Comparison of ENCODE assay signal across 8 cellular contexts in genomic region chr20:21511850-21512633, GRCh38. TPM values are rescaled to one million over a fixed set of nuclear protein-coding genes. Genes with fewer than 3 reads are reported as not detected.
DNase-seq lines count a peak whose midpoint lies in the region; ATAC-seq, FAIRE-seq and TF ChIP-seq lines count a peak whose summit lies in the region.

No MANE protein-coding gene starts in this region.

- no peaks in the 10 kb centered on the region for H3K79me1 ChIP-seq in H1 (ENCODE audit: low read depth, low read length)

- no peak overlapping the region for H3K4ac ChIP-seq in H1 (replicated peaks; ENCODE audit: insufficient read length, low read depth, low read length)

- peak overlapping the region; percentile 19; the same call in 1 of the 2 replicates for H3K18ac ChIP-seq in H1 (ENCODE audit: extremely low read depth, low read length)

- H2AFZ ChIP-seq in H1 (ENCODE audit: low read length) (no peak overlapping the region), neural progenitor cell (replicated peaks) (no peak overlapping the region)

- H3K9me3 ChIP-seq in BLaER1 (peaks cover 62% of the 10 kb centered on the region), MG63 (no peaks in the 10 kb centered on the region), H1 (ENCODE audit: insufficient read depth in 2 of 2, low read depth in 1 of 2, low read length in 1 of 2) (no peaks in the 10 kb centered on the region), neural progenitor cell (ENCODE audit: low read depth) (no peaks in the 10 kb centered on the region)

- H2BK15ac ChIP-seq in H1 (ENCODE audit: low read length), result no peak overlapping the region

- no peak overlapping the region for H2AK5ac ChIP-seq in H1 (ENCODE audit: low read depth, low read length)

- CTCF ChIA-PET in H1 (lab: Charles Lee; ENCODE audit: partially characterized antibody), result interaction anchor here (1.0 to 1.3 kb wide), 5 partner anchors 18 to 277 kb away, joined by 3 to 4 read pairs (median 3); no protein-coding TSS in a partner anchor

- H3K23ac ChIP-seq in H1 (ENCODE audit: insufficient read length), result no peak overlapping the region

- peaks cover 25% of the 10 kb centered on the region for H3K4me1 Mint-ChIP-seq in neural progenitor cell

- no peak for TF ChIP-seq POLR2A in H1 (IDR thresholded peaks at IDR 0.05; ENCODE audit: control extremely low read depth in 1 of 2, low read depth in 2 of 2, low read length in 2 of 2)

- TF ChIP-seq CTCF in H1 (IDR thresholded peaks at IDR 0.05; ENCODE audit: control extremely low read depth in 1 of 3, insufficient read depth in 1 of 3, low read depth in 1 of 3, low read length in 3 of 3) (no peak), neural progenitor cell (IDR thresholded peaks at IDR 0.05) (no peak)

- peaks cover 79% of the 10 kb centered on the region for H3K27me3 Mint-ChIP-seq in neural progenitor cell (ENCODE audit: insufficient read depth, low read depth)

- no peak overlapping the region for H4K91ac ChIP-seq in H1 (replicated peaks; ENCODE audit: insufficient read length, low read length)

- no peak overlapping the region for H2BK120ac ChIP-seq in H1 (replicated peaks; ENCODE audit: low read depth, low read length)

- H3K4me2 ChIP-seq in BLaER1 (no peak overlapping the region), H1 (ENCODE audit: insufficient read depth in 1 of 2, low read depth in 2 of 2, low read length in 2 of 2) (peak overlapping the region; percentile 65), neural progenitor cell (peak overlapping the region; percentile 82)

- no peaks in the 10 kb centered on the region for H3K9me3 Mint-ChIP-seq in neural progenitor cell

- H2BK12ac ChIP-seq in H1 (ENCODE audit: low read depth, low read length), result peak overlapping the region; percentile 92; the same call in 1 of the 2 replicates

- H3K36me3 ChIP-seq in BLaER1 (no peaks in the 10 kb centered on the region), MG63 (no peaks in the 10 kb centered on the region), H1 (ENCODE audit: control insufficient read depth in 2 of 4, insufficient read depth in 4 of 4, low read length in 3 of 4) (peaks cover 0 to 4% (median 0%) of the 10 kb centered on the region in 4 experiments; a peak in 1 of 8 replicates), neural progenitor cell (no peaks in the 10 kb centered on the region)

- peak overlapping the region; percentile 17 for H3K4me3 ChIP-seq in BLaER1
- peak overlapping the region; percentile 59 for H3K4me3 ChIP-seq in MG63
- H3K4me3 ChIP-seq in H1 (ENCODE audit: extremely low read depth in 1 of 4, insufficient read depth in 2 of 4, low read depth in 3 of 4, low read length in 4 of 4), result peak overlapping the region in 3 of 4 experiments; percentile 2 to 58 (median 3); a peak in 3 of 8 replicates
- no peak overlapping the region for H3K4me3 ChIP-seq in neural progenitor cell

- H4K20me1 ChIP-seq in BLaER1 (peaks cover 77% of the 10 kb centered on the region), H1 (replicated peaks in 1 of 2; ENCODE audit: control insufficient read depth in 1 of 2, insufficient read depth in 2 of 2, low read length in 2 of 2) (peaks cover 14 to 21% of the 10 kb centered on the region in 2 experiments), neural progenitor cell (ENCODE audit: low read depth) (peaks cover 100% of the 10 kb centered on the region)

- FAIRE-seq in H1 (lab: Jason Lieb, UNC), result no peak

- no peak overlapping the region for H3K4me3 Mint-ChIP-seq in neural progenitor cell

- intact Hi-C loops in left colon (cut with DNase I, micrococcal nuclease), result no loop called here

- H3K4me1 ChIP-seq in BLaER1 (peaks cover 13% of the 10 kb centered on the region), H1 (replicated peaks in 1 of 4; ENCODE audit: control insufficient read depth in 3 of 4, insufficient read depth in 4 of 4, low read length in 3 of 4) (peaks cover 6 to 49% (median 21%) of the 10 kb centered on the region in 4 experiments; a peak in 6 of 7 replicates), neural progenitor cell (peaks cover 56% of the 10 kb centered on the region)

- ATAC-seq in GM19455 (IDR thresholded peaks at IDR 0.05; ENCODE audit: unreplicated experiment) (no peak), left colon (no peak)

- no peak overlapping the region for H3K27ac Mint-ChIP-seq in neural progenitor cell

- H3K27ac ChIP-seq in BLaER1 (no peak overlapping the region), H1 (ENCODE audit: low read depth, low read length) (no peak overlapping the region), neural progenitor cell (no peak overlapping the region)

- no peaks in the 10 kb centered on the region for H3K36me3 Mint-ChIP-seq in neural progenitor cell

- TF ChIP-seq EP300 in H1 (IDR thresholded peaks at IDR 0.05; ENCODE audit: borderline replicate concordance in 1 of 2, low read depth in 2 of 2, low read length in 2 of 2), result no peak

- POLR2A ChIA-PET in H1 (lab: Charles Lee; ENCODE audit: partially characterized antibody), result interaction anchor here (1.4 kb wide), 1 partner anchor 198 kb away, joined by 3 read pairs; no protein-coding TSS in a partner anchor

- H3K23me2 ChIP-seq in H1 (ENCODE audit: low read depth, low read length), result peaks cover 6% of the 10 kb centered on the region; the same call in 1 of the 2 replicates

- H4K8ac ChIP-seq in H1 (ENCODE audit: extremely low read depth, insufficient read depth, low read length), result no peak overlapping the region; the same call in 1 of the 2 replicates

- H3K14ac ChIP-seq in H1 (ENCODE audit: insufficient read length), result no peak overlapping the region

- no peak overlapping the region for H2BK5ac ChIP-seq in H1 (ENCODE audit: low read depth, low read length)

- H3K56ac ChIP-seq in H1 (replicated peaks; ENCODE audit: insufficient read length, low read depth, low read length), result no peak overlapping the region

- H2BK20ac ChIP-seq in H1 (ENCODE audit: low read length), result no peak overlapping the region

- peaks cover 54% of the 10 kb centered on the region for H3F3A ChIP-seq in neural progenitor cell (ENCODE audit: low read depth)

- no peak overlapping the region for H3K9ac ChIP-seq in BLaER1
- H3K9ac ChIP-seq in H1 (replicated peaks in 1 of 4; ENCODE audit: extremely low read depth in 1 of 4, low read depth in 3 of 4, low read length in 3 of 4), result no peak overlapping the region
- no peak overlapping the region for H3K9ac ChIP-seq in neural progenitor cell

- no peak overlapping the region for H4K5ac ChIP-seq in H1 (ENCODE audit: insufficient read length, low read depth, low read length)

- no peaks in the 10 kb centered on the region for H3K79me2 ChIP-seq in H1 (ENCODE audit: control insufficient read depth in 1 of 2, insufficient read depth in 2 of 2, low read length in 2 of 2)
- H3K79me2 ChIP-seq in neural progenitor cell (ENCODE audit: low read depth), result no peaks in the 10 kb centered on the region

- DNase-seq in MG63, result peak; percentile 63
- DNase-seq in H1 (ENCODE audit: low read depth in 1 of 2, low spot score in 2 of 2), result peak in 1 of 2 experiments; percentile 81
- DNase-seq in neural progenitor cell (ENCODE audit: low spot score), result peak; percentile 74
- no peak for DNase-seq in H4 (ENCODE audit: low spot score)
- no peak for DNase-seq in left colon
- no peak for DNase-seq in T1000 (lab: John Stamatoyannopoulos, UW)

- TF ChIP-seq RAD21 in H1 (IDR thresholded peaks at IDR 0.05 in 1 of 2, conservative IDR thresholded peaks at IDR 0.05 in 1 of 2; ENCODE audit: low read depth in 2 of 2, low read length in 2 of 2), result no peak

- 2% methylated on average over 50 of the region's 76 CpGs; no CpG with 5 or more reads in 1 of the 2 experiments for WGBS in H1 (ENCODE audit: extremely low coverage in 1 of 2, insufficient coverage in 1 of 2, insufficient read length in 1 of 2, insufficient replicate concordance in 2 of 2, low coverage in 1 of 2, low lambda C conversion rate in 2 of 2, missing lambda C conversion rate in 1 of 2), 2 experiments

- H3K27me3 ChIP-seq in BLaER1 (peaks cover 100% of the 10 kb centered on the region), MG63 (no peaks in the 10 kb centered on the region), H1 (replicated peaks in 1 of 4; ENCODE audit: control insufficient read depth in 3 of 4, extremely low read depth in 1 of 4, insufficient read depth in 3 of 4, low read length in 3 of 4) (peaks cover 76 to 90% (median 86%) of the 10 kb centered on the region in 4 experiments), neural progenitor cell (peaks cover 100% of the 10 kb centered on the region)

TF ChIP-seq in H1, 55 proteins besides CTCF, POLR2A, EP300 and RAD21 (continues in another document):
- TF ChIP-seq FOSL1 (IDR thresholded peaks at IDR 0.05; ENCODE audit: insufficient read depth, low read depth, low read length) (no peak), POLR2AphosphoS5 (IDR thresholded peaks at IDR 0.05; ENCODE audit: low read depth, low read length) (no peak), RNF2 (IDR thresholded peaks at IDR 0.05; ENCODE audit: borderline replicate concordance, low read depth, low read length, missing control alignments, poor library complexity, severe bottlenecking) (peak; percentile 90), TEAD4 (IDR thresholded peaks at IDR 0.05; ENCODE audit: low read depth, low read length) (no peak), CBX8 (IDR thresholded peaks at IDR 0.05; ENCODE audit: borderline replicate concordance, low read depth, low read length) (peak; percentile 74; the same call in 1 of the 2 replicates), SUZ12 (IDR thresholded peaks at IDR 0.05; ENCODE audit: low read length) (peak; percentile 91), CHD1 (IDR thresholded peaks at IDR 0.05; ENCODE audit: low read depth, low read length) (no peak), EZH2 (IDR thresholded peaks at IDR 0.05; ENCODE audit: low read depth, low read length, severe bottlenecking) (peak; percentile 89), CEBPB (IDR thresholded peaks at IDR 0.05; ENCODE audit: low read depth, low read length) (no peak), SP2 (IDR thresholded peaks at IDR 0.05; ENCODE audit: low read length) (no peak), RXRA (IDR thresholded peaks at IDR 0.05; ENCODE audit: insufficient read depth, low read depth, low read length) (no peak)

RNA-seq across cellular contexts. Expression of gene NKX2-2, which starts 1.8 kb away (rescaled TPM):
- 3.1 and 8.1 TPM in 2 replicates for total RNA-seq in MG63 (2014; rRNA removed; shearing (Covaris generic); ENCODE audit: low replicate concordance)
- not detected in 2 replicates for total RNA-seq in H1 (2021; fragmentation: NEBNext Ultra II Directional; extraction: Animal tissue kit (Norgen Biotek cat#: 25700))
- polyA plus RNA-seq in H1 (2011; rRNA removed), result not detected in 2 replicates
- polyA plus RNA-seq in H1 (2011; cell fraction: cytosol; rRNA removed), result not detected
- not detected for polyA plus RNA-seq in H1 (2011; cell fraction: nucleus; rRNA removed)
- not detected in 4 replicates for polyA plus RNA-seq in H1 (2012, experiment 1 of 2)
- not detected for polyA plus RNA-seq in H1 (2012, experiment 2 of 2)
- 0.06 TPM for polyA plus RNA-seq in H1 (2013, experiment 1 of 2)
- not detected for polyA plus RNA-seq in H1 (2013, experiment 2 of 2)
- polyA minus RNA-seq in H1 (2011; rRNA and poly(A)+ RNA removed), result not detected in 2 replicates
- not detected for polyA minus RNA-seq in H1 (2011; cell fraction: cytosol; rRNA and poly(A)+ RNA removed)
- not detected for polyA minus RNA-seq in H1 (2011; cell fraction: nucleus; rRNA and poly(A)+ RNA removed)
- not detected in 2 replicates for total RNA-seq in neural progenitor cell (ENCODE audit: low replicate concordance)
- total RNA-seq in H4 (2014; rRNA removed; shearing (Covaris generic)), result 0.56 and 1.2 TPM in 2 replicates
- 1 to 10 TPM; 1.4 TPM for total RNA-seq in left colon

Comparison
In these comparisons a context has a peak if more than half of its experiments do, and no peak if none do; other contexts are left out.
1. DNase-seq: peak in MG63 (single experiment) and neural progenitor cell (single experiment); none in H4 (single experiment), left colon (0 of 2) and T1000 (single experiment).